ENCODE assay signal across 16 cellular contexts in the genomic region with DNA sequence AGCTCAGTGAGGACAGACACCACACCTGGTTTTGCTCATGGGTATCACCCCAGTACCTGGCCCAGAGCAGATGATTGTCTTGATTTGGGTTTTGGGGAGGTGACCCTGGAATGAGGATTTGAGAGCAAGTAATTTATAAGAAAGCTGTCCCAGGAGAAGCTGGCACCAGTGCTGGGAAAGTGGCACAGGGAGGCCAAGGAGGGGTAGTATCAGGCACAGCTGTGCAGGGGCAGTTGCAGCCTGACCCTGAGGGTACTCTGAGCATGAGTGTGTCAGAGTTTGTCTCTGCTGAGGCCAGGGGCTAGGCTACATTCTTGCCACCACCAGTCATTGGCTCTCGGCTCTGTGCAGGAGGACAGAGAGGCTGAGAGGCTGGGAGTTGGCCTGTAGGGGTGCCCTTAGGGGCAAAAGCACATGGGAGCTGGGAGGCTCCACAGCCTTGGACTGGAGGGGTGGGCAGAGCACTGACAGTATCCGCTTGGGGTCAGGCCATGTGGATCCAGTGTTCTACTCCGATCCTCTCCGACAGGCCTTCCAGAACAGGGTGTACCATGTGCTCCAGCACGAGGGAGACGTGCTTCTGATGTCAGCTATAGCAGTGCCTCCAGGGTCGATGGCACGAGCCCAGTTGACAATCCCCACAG.
"Had no signal": no experiment of that assay in that cellular context is flagged by ENCODE, and none has a peak within 500 bp of the region (broad histone marks: within the 10 kb centered on the region; RNA-seq: fewer than 3 reads in every experiment).

No MANE protein-coding gene starts in this region.

- ATAC-seq: gastrocnemius medialis, natural killer cell had no signal

- H3K4me1 Mint-ChIP-seq: activated CD4-positive, alpha-beta T cell treated with anti-CD3 and anti-CD28 coated beads, Interleukin-2, amount 10 ng/mL, durations not matched to agents 7 days and 5 days; activated naive CD8-positive, alpha-beta T cell treated with anti-CD3 and anti-CD28 coated beads, Interleukin-2, amount 50 U/mL, for 24 hours; stimulated activated effector memory CD8-positive, alpha-beta T cell treated with anti-CD3 and anti-CD28 coated beads, Interleukin-12 subunit alpha, Interleukin-12 subunit beta, amount 100 ng/mL, for 72 hours had no signal

- H3K27me3 Mint-ChIP-seq: activated CD4-positive, alpha-beta T cell treated with anti-CD3 and anti-CD28 coated beads, Interleukin-2, amount 10 ng/mL, durations not matched to agents 7 days and 5 days; activated naive CD8-positive, alpha-beta T cell treated with anti-CD3 and anti-CD28 coated beads, Interleukin-2, amount 50 U/mL, for 24 hours had no signal

- H3K36me3 ChIP-seq: gastrocnemius medialis, heart right ventricle, neutrophil, tibial nerve had no signal

- H3K27me3 ChIP-seq: dorsolateral prefrontal cortex had no signal

- H3K27ac ChIP-seq: gastrocnemius medialis, heart right ventricle, neutrophil, tibial nerve had no signal

- H3K4me3 ChIP-seq: dorsolateral prefrontal cortex, gastrocnemius medialis, heart right ventricle, tibial nerve had no signal

- H3K4me1 ChIP-seq: gastrocnemius medialis, tibial nerve had no signal

- H3K36me3 Mint-ChIP-seq: natural killer cell; stimulated activated effector memory CD8-positive, alpha-beta T cell treated with anti-CD3 and anti-CD28 coated beads, Interleukin-12 subunit alpha, Interleukin-12 subunit beta, amount 100 ng/mL, for 72 hours had no signal

- H3K9me3 Mint-ChIP-seq: activated CD4-positive, alpha-beta T cell treated with anti-CD3 and anti-CD28 coated beads, Interleukin-2, amount 10 ng/mL, durations not matched to agents 7 days and 5 days; activated naive CD8-positive, alpha-beta T cell treated with anti-CD3 and anti-CD28 coated beads, Interleukin-2, amount 50 U/mL, for 24 hours; natural killer cell; stimulated activated effector memory CD8-positive, alpha-beta T cell treated with anti-CD3 and anti-CD28 coated beads, Interleukin-12 subunit alpha, Interleukin-12 subunit beta, amount 100 ng/mL, for 72 hours; T-helper 1 cell treated with Interleukin-12 subunit alpha and Interleukin-12 subunit beta and Interleukin-4 antibody, amounts not matched to agents 30 μg/mL and 1 μg/mL, for 36 hours had no signal

- H3K4me3 Mint-ChIP-seq: activated CD4-positive, alpha-beta T cell treated with anti-CD3 and anti-CD28 coated beads, Interleukin-2, amount 10 ng/mL, durations not matched to agents 7 days and 5 days; activated naive CD8-positive, alpha-beta T cell treated with anti-CD3 and anti-CD28 coated beads, Interleukin-2, amount 50 U/mL, for 24 hours; natural killer cell; stimulated activated effector memory CD8-positive, alpha-beta T cell treated with anti-CD3 and anti-CD28 coated beads, Interleukin-12 subunit alpha, Interleukin-12 subunit beta, amount 100 ng/mL, for 72 hours; T-helper 1 cell treated with Interleukin-12 subunit alpha and Interleukin-12 subunit beta and Interleukin-4 antibody, amounts not matched to agents 30 μg/mL and 1 μg/mL, for 36 hours had no signal

- H3K9me3 ChIP-seq: gastrocnemius medialis, heart right ventricle, neutrophil, tibial nerve had no signal

- H3K27ac Mint-ChIP-seq: activated CD4-positive, alpha-beta T cell treated with anti-CD3 and anti-CD28 coated beads, Interleukin-2, amount 10 ng/mL, durations not matched to agents 7 days and 5 days; activated naive CD8-positive, alpha-beta T cell treated with anti-CD3 and anti-CD28 coated beads, Interleukin-2, amount 50 U/mL, for 24 hours; natural killer cell; stimulated activated effector memory CD8-positive, alpha-beta T cell treated with anti-CD3 and anti-CD28 coated beads, Interleukin-12 subunit alpha, Interleukin-12 subunit beta, amount 100 ng/mL, for 72 hours; T-helper 1 cell treated with Interleukin-12 subunit alpha and Interleukin-12 subunit beta and Interleukin-4 antibody, amounts not matched to agents 30 μg/mL and 1 μg/mL, for 36 hours had no signal

- DNase-seq: activated CD4-positive, alpha-beta T cell treated with anti-CD3 and anti-CD28 coated beads, Interleukin-2, amount 10 ng/mL, durations not matched to agents 7 days and 5 days; activated CD8-positive, alpha-beta memory T cell treated with anti-CD3 and anti-CD28 coated beads for 24 hours; activated naive CD4-positive, alpha-beta T cell treated with Interleukin-2 at 50 U/mL for 16 hours; activated naive CD8-positive, alpha-beta T cell treated with anti-CD3 and anti-CD28 coated beads, Interleukin-2, amount 50 U/mL, for 24 hours; activated T-cell treated with anti-CD3 and anti-CD28 coated beads for 4 hours; erythroblast; gastrocnemius medialis; heart right ventricle; mammary epithelial cell; natural killer cell; retina had no signal
